In the genomic region with DNA sequence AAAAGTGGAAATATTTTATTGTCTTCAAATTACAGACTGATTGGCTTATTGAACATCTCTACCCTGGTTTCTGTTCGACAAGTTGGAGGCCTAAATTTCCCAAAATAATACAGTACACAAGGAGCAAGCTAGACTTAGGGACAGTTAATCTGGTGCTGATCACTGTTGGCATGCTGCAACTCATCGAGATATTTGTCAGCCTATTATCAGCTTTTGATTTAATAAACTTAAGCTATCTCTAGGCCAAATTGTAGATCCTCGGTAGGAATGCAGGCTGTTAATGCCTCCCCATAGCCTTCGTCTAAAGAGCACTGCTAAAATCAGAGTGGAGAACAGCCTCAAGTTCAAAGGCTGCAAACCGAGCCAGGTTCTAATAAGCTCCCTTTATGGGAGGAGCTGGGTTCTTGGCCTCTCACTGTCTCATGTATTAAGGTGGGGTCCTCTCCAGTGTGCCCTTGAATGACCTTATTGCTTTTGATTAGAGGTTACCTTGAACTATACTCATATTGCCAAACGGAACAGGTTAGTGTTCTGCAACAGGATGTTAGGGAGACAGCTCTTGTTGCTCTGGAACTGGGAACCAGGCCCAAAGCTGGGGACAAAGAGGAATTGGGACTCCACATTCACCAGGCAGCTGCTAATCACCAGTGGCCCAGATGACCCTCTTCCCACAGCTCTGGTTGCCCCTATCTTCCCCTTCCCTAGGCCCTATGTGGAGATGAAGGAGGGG, we compare ENCODE assay signal across 17 cellular contexts.
DNase-seq lines count a peak whose midpoint lies in the region; ATAC-seq and TF ChIP-seq lines count a peak whose summit lies in the region.
"Had no signal": no experiment of that assay in that cellular context is flagged by ENCODE, and none has a peak within 500 bp of the region (broad histone marks: within the 10 kb centered on the region; RNA-seq: fewer than 3 reads in every experiment).

No MANE protein-coding gene starts in this region.

- H3K9me3 ChIP-seq in BLaER1 = no peaks in the 10 kb centered on the region
- H3K9me3 ChIP-seq in BLaER1 treated with 17β-estradiol and CSF1 and Interleukin-3, amounts not matched to agents 10 nM and 100 nM (replicated peaks in 1 of 11) = no peaks in the 10 kb centered on the region; a peak in 1 of 22 replicates
- no peaks in the 10 kb centered on the region for H3K9me3 ChIP-seq in OCI-LY7 (ENCODE audit: low read length)
- H3K9me3 ChIP-seq in right atrium auricular region = no peaks in the 10 kb centered on the region

- H3K4me3 ChIP-seq in BLaER1 (no peak overlapping the region), OCI-LY7 (ENCODE audit: low read depth, low read length, poor library complexity, severe bottlenecking) (no peak overlapping the region), right atrium auricular region (no peak overlapping the region)
- H3K4me3 ChIP-seq in BLaER1 treated with 17β-estradiol and CSF1 and Interleukin-3, amounts not matched to agents 10 nM and 100 nM = no peak overlapping the region

- H4K20me1 ChIP-seq in BLaER1 (no peaks in the 10 kb centered on the region), OCI-LY7 (ENCODE audit: insufficient read depth, low read length) (no peaks in the 10 kb centered on the region)
- no peaks in the 10 kb centered on the region for H4K20me1 ChIP-seq in BLaER1 treated with 17β-estradiol and CSF1 and Interleukin-3, amounts not matched to agents 10 nM and 100 nM

- H3K4me1 ChIP-seq in BLaER1 = peaks cover 30% of the 10 kb centered on the region
- peaks cover 0 to 31% (median 21%) of the 10 kb centered on the region in 10 experiments; a peak in 13 of 20 replicates for H3K4me1 ChIP-seq in BLaER1 treated with 17β-estradiol and CSF1 and Interleukin-3, amounts not matched to agents 10 nM and 100 nM
- peaks cover 7% of the 10 kb centered on the region for H3K4me1 ChIP-seq in OCI-LY7 (ENCODE audit: insufficient read depth, low read length, poor library complexity, severe bottlenecking)
- peaks cover 0 to 8% of the 10 kb centered on the region in 2 donors for H3K4me1 ChIP-seq in right atrium auricular region

- CTCF ChIA-PET in OCI-LY7 (lab: Charles Lee; ENCODE audit: unreplicated experiment) = no interaction called here

- BruUV-seq in OCI-LY7 (replicated peaks; lab: Mats Ljungman, UMichigan) = no TSS peak

- TF ChIP-seq CTCF in OCI-LY7 (conservative IDR thresholded peaks at IDR 0.05; ENCODE audit: low read length) = no peak
- TF ChIP-seq CTCF in right atrium auricular region (IDR thresholded peaks at IDR 0.05) = no peak

- intact Hi-C loops in OCI-LY7 (cut with micrococcal nuclease; ENCODE audit: unreplicated experiment) = no loop called here

- no peak overlapping the region for H2AFZ ChIP-seq in OCI-LY7 (ENCODE audit: low read length)

- H3K36me3 ChIP-seq in BLaER1 = peaks cover 60% of the 10 kb centered on the region
- peaks cover 7 to 53% (median 30%) of the 10 kb centered on the region in 11 experiments; a peak in 16 of 22 replicates for H3K36me3 ChIP-seq in BLaER1 treated with 17β-estradiol and CSF1 and Interleukin-3, amounts not matched to agents 10 nM and 100 nM
- no peaks in the 10 kb centered on the region for H3K36me3 ChIP-seq in OCI-LY7 (ENCODE audit: insufficient read depth, low read length)
- H3K36me3 ChIP-seq in right atrium auricular region = no peaks in the 10 kb centered on the region

- H3K4me2 ChIP-seq in BLaER1 (peak overlapping the region; percentile 57), OCI-LY7 (ENCODE audit: low read length) (peak overlapping the region; percentile 17; the same call in 1 of the 2 replicates)
- H3K4me2 ChIP-seq in BLaER1 treated with 17β-estradiol and CSF1 and Interleukin-3, amounts not matched to agents 10 nM and 100 nM = peak overlapping the region in 6 of 11 experiments; percentile 3 to 49 (median 44); a peak in 9 of 22 replicates

- no peaks in the 10 kb centered on the region for H3K9me2 ChIP-seq in OCI-LY7 (ENCODE audit: insufficient read depth, low read length)

- no peaks in the 10 kb centered on the region for H3K79me2 ChIP-seq in OCI-LY7 (ENCODE audit: insufficient read depth, low read depth, low read length)

- POLR2A ChIA-PET in OCI-LY7 (lab: Charles Lee) = interaction anchor here (0.6 to 1.1 kb wide), 3 partner anchors 8 to 55 kb away, joined by 3 to 6 read pairs (median 3); no protein-coding TSS in a partner anchor

- no peak overlapping the region for H3K9ac ChIP-seq in BLaER1
- no peak overlapping the region for H3K9ac ChIP-seq in BLaER1 treated with 17β-estradiol and CSF1 and Interleukin-3, amounts not matched to agents 10 nM and 100 nM

- DNase-seq in OCI-LY7 (ENCODE audit: low spot score) = no peak
- no peak for DNase-seq in right atrium auricular region (ENCODE audit: low spot score)
- DNase-seq in stimulated activated CD4-positive, alpha-beta T cell treated with anti-CD3 and anti-CD28 coated beads, Interleukin-2, amount 100 ng/mL, for 48 hours = no peak
- no peak for DNase-seq in stimulated activated naive CD4-positive, alpha-beta T cell treated with Interleukin-2 at 50 U/mL for 16 hours (lab: John Stamatoyannopoulos, UW)
- no peak for DNase-seq in activated CD4-positive, alpha-beta T cell treated with anti-CD3 and anti-CD28 coated beads for 48 hours
- DNase-seq: activated B cell treated with CpG ODN at 0.5 μM for 24 hours; activated CD8-positive, alpha-beta memory T cell treated with anti-CD3 and anti-CD28 coated beads for 24 hours; AML-193; Calu3; effector CD8-positive, alpha-beta T cell; NCI-H146; NCI-H748 treated with DMSO at 0.1 percent for 48 hours had no signal

- ATAC-seq in HG03442 (IDR thresholded peaks at IDR 0.05; ENCODE audit: unreplicated experiment) = no peak
- ATAC-seq: sciatic nerve; stimulated activated memory B cell treated with anti-CD40 and anti-IgM and Interleukin-4, amounts not matched to agents 10 μg/mL and 1 μg/mL and 100 μg/mL, for 72 hours had no signal

- H3K27me3 ChIP-seq in BLaER1 = no peaks in the 10 kb centered on the region
- no peaks in the 10 kb centered on the region for H3K27me3 ChIP-seq in BLaER1 treated with 17β-estradiol and CSF1 and Interleukin-3, amounts not matched to agents 10 nM and 100 nM
- no peaks in the 10 kb centered on the region for H3K27me3 ChIP-seq in right atrium auricular region

- H3K27ac ChIP-seq in BLaER1 = peak overlapping the region; percentile 23; the same call in 1 of the 2 replicates
- 0 out of 22 replicates have a peak overlapping the region, but pooled peaks of 1 of the 11 experiments have one; percentile 4 for H3K27ac ChIP-seq in BLaER1 treated with 17β-estradiol and CSF1 and Interleukin-3, amounts not matched to agents 10 nM and 100 nM
- no peak overlapping the region for H3K27ac ChIP-seq in OCI-LY7 (ENCODE audit: low read depth, low read length, poor library complexity, severe bottlenecking)
- peak overlapping the region; percentile 2 to 21 for H3K27ac ChIP-seq in right atrium auricular region
